22 cellular contexts compared by ENCODE assay signal in the genomic region with DNA sequence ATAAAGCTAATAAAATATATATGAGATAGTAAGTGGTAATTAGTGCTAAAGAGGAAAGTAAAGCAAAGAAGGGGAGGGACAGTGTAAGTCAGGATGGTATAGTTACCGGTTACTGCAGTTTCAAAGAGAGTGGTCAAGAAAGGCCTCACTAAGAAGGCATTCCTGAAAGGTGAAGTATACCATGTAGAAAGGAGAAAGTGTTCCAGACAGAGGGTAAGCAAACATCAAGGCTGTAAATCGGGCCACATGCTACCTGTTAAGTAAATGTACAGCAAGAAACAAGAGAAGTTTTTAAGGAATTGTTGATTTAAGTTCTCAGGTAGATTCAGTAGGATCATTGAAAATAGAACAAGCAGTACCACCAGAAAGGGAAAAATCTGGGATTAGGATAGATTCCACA. TPM values are rescaled to one million over a fixed set of nuclear protein-coding genes. Genes with fewer than 3 reads are reported as not detected.
DNase-seq lines count a peak whose midpoint lies in the region; ATAC-seq and TF ChIP-seq lines count a peak whose summit lies in the region.
"Had no signal": no experiment of that assay in that cellular context is flagged by ENCODE, and none has a peak within 500 bp of the region (broad histone marks: within the 10 kb centered on the region; RNA-seq: fewer than 3 reads in every experiment).

No MANE protein-coding gene starts in this region.

- H3K27ac Mint-ChIP-seq in nephron (peak overlapping the region; percentile 23 to 68 (median 66)), neural progenitor cell (no peak overlapping the region)
- H3K27ac Mint-ChIP-seq: activated naive CD8-positive, alpha-beta T cell treated with anti-CD3 and anti-CD28 coated beads, Interleukin-2, amount 50 U/mL, for 24 hours; CD4-positive, alpha-beta T cell; stimulated activated effector memory CD8-positive, alpha-beta T cell treated with anti-CD3 and anti-CD28 coated beads, Interleukin-12 subunit alpha, Interleukin-12 subunit beta, amount 100 ng/mL, for 72 hours had no signal

- H3K4me3 ChIP-seq in BLaER1 (peak overlapping the region; percentile 12; the same call in 1 of the 2 replicates), hepatocyte (no peak overlapping the region), neural progenitor cell (no peak overlapping the region)
- H3K4me3 ChIP-seq: A549, tibial nerve had no signal

- H2AFZ ChIP-seq in hepatocyte (no peak overlapping the region), neural progenitor cell (replicated peaks) (no peak overlapping the region)

- H3K36me3 Mint-ChIP-seq in nephron (ENCODE audit: low read depth) (peaks cover 43% of the 10 kb centered on the region), neural progenitor cell (peaks cover 41% of the 10 kb centered on the region)

- H3K9me3 ChIP-seq in BLaER1 (peaks cover 33% of the 10 kb centered on the region), hepatocyte (ENCODE audit: low read depth) (no peaks in the 10 kb centered on the region), neural progenitor cell (ENCODE audit: low read depth) (no peaks in the 10 kb centered on the region)
- H3K9me3 ChIP-seq: neutrophil had no signal

- no peak for ATAC-seq in esophagus mucosa
- ATAC-seq: A549; activated naive CD8-positive, alpha-beta T cell treated with anti-CD3 and anti-CD28 coated beads, Interleukin-2, amount 50 U/mL, for 24 hours; Panc1; right cardiac atrium; stimulated activated effector memory CD8-positive, alpha-beta T cell treated with anti-CD3 and anti-CD28 coated beads, Interleukin-12 subunit alpha, Interleukin-12 subunit beta, amount 100 ng/mL, for 72 hours had no signal

- H3K4me1 Mint-ChIP-seq in nephron (peaks cover 29% of the 10 kb centered on the region), neural progenitor cell (peaks cover 3% of the 10 kb centered on the region)

- peak; percentile 41 for DNase-seq in NAMALWA (ENCODE audit: low spot score)
- peak; percentile 51 for DNase-seq in hepatocyte (ENCODE audit: low spot score)
- DNase-seq in neural progenitor cell (ENCODE audit: low spot score): no peak
- no peak for DNase-seq in mesenteric fat pad (ENCODE audit: low spot score)
- DNase-seq in NCI-H2107 treated with DMSO at 0.1 percent for 48 hours (lab: John Stamatoyannopoulos, UW; ENCODE audit: unreplicated experiment): no peak
- DNase-seq: activated CD4-positive, alpha-beta T cell treated with anti-CD3 and anti-CD28 coated beads for 1 hour; activated naive CD8-positive, alpha-beta T cell treated with anti-CD3 and anti-CD28 coated beads, Interleukin-2, amount 50 U/mL, for 24 hours; CD4-positive, alpha-beta T cell; DND-41; KG1; NCI-H1092 treated with DMSO at 0.1 percent for 48 hours; right cardiac atrium; stimulated activated CD4-positive, alpha-beta T cell treated with anti-CD3 and anti-CD28 coated beads, Interleukin-15, amount 100 ng/mL, for 24 hours; T-helper 9 cell had no signal

- H3K9me2 ChIP-seq in hepatocyte (replicated peaks; ENCODE audit: insufficient read depth): no peaks in the 10 kb centered on the region

- H4K20me1 ChIP-seq in BLaER1 (peaks cover 56% of the 10 kb centered on the region), hepatocyte (ENCODE audit: insufficient read depth, poor library complexity, severe bottlenecking) (peaks cover 32% of the 10 kb centered on the region), neural progenitor cell (ENCODE audit: low read depth) (peaks cover 25% of the 10 kb centered on the region)

- H3K27ac ChIP-seq in BLaER1 (peak overlapping the region; percentile 48), hepatocyte (peak overlapping the region; percentile 33), neural progenitor cell (no peak overlapping the region)
- H3K27ac ChIP-seq: A549, neutrophil, tibial nerve had no signal

- no peaks in the 10 kb centered on the region for H3F3A ChIP-seq in neural progenitor cell (ENCODE audit: low read depth)

- no peaks in the 10 kb centered on the region for H3K27me3 ChIP-seq in BLaER1
- no peaks in the 10 kb centered on the region for H3K27me3 ChIP-seq in hepatocyte
- no peaks in the 10 kb centered on the region for H3K27me3 ChIP-seq in neural progenitor cell
- H3K27me3 ChIP-seq: neutrophil, tibial nerve had no signal

- no peaks in the 10 kb centered on the region for H3K27me3 Mint-ChIP-seq in nephron (ENCODE audit: low read depth)
- H3K27me3 Mint-ChIP-seq in neural progenitor cell (ENCODE audit: insufficient read depth, low read depth): no peaks in the 10 kb centered on the region
- H3K27me3 Mint-ChIP-seq: activated naive CD8-positive, alpha-beta T cell treated with anti-CD3 and anti-CD28 coated beads, Interleukin-2, amount 50 U/mL, for 24 hours; CD4-positive, alpha-beta T cell had no signal

- H3K9ac ChIP-seq in BLaER1: no peak overlapping the region
- H3K9ac ChIP-seq in neural progenitor cell: no peak overlapping the region

- H3K36me3 ChIP-seq in BLaER1 (peaks cover 42% of the 10 kb centered on the region), hepatocyte (replicated peaks; ENCODE audit: insufficient read depth, low read depth) (no peaks in the 10 kb centered on the region), neural progenitor cell (peaks cover 21% of the 10 kb centered on the region)
- H3K36me3 ChIP-seq: neutrophil had no signal

- H3K79me2 ChIP-seq in hepatocyte: peaks cover 92% of the 10 kb centered on the region
- H3K79me2 ChIP-seq in neural progenitor cell (ENCODE audit: low read depth): peaks cover 96% of the 10 kb centered on the region

- peak overlapping the region; percentile 75 for H3K4me2 ChIP-seq in BLaER1
- peak overlapping the region; percentile 36 for H3K4me2 ChIP-seq in hepatocyte
- H3K4me2 ChIP-seq in neural progenitor cell: no peak overlapping the region
- H3K4me2 ChIP-seq: A549 had no signal

- H3K4me3 Mint-ChIP-seq in nephron: no peak overlapping the region
- H3K4me3 Mint-ChIP-seq in neural progenitor cell: no peak overlapping the region
- H3K4me3 Mint-ChIP-seq: activated naive CD8-positive, alpha-beta T cell treated with anti-CD3 and anti-CD28 coated beads, Interleukin-2, amount 50 U/mL, for 24 hours; CD4-positive, alpha-beta T cell; stimulated activated effector memory CD8-positive, alpha-beta T cell treated with anti-CD3 and anti-CD28 coated beads, Interleukin-12 subunit alpha, Interleukin-12 subunit beta, amount 100 ng/mL, for 72 hours had no signal

- H3K9me3 Mint-ChIP-seq in nephron: peaks cover 4% of the 10 kb centered on the region
- peaks cover 19% of the 10 kb centered on the region for H3K9me3 Mint-ChIP-seq in neural progenitor cell
- H3K9me3 Mint-ChIP-seq: activated naive CD8-positive, alpha-beta T cell treated with anti-CD3 and anti-CD28 coated beads, Interleukin-2, amount 50 U/mL, for 24 hours; CD4-positive, alpha-beta T cell; stimulated activated effector memory CD8-positive, alpha-beta T cell treated with anti-CD3 and anti-CD28 coated beads, Interleukin-12 subunit alpha, Interleukin-12 subunit beta, amount 100 ng/mL, for 72 hours had no signal

- H3K4me1 ChIP-seq in BLaER1 (peaks cover 62% of the 10 kb centered on the region), hepatocyte (ENCODE audit: insufficient read depth) (no peaks in the 10 kb centered on the region), neural progenitor cell (no peaks in the 10 kb centered on the region)

- WGBS in hepatocyte (ENCODE audit: low lambda C conversion rate, missing lambda C conversion rate): 40% methylated on average over 2 of the region's 2 CpGs

- no peak for TF ChIP-seq CTCF in hepatocyte (IDR thresholded peaks at IDR 0.05; ENCODE audit: poor library complexity)
- TF ChIP-seq CTCF in nephron (IDR thresholded peaks at IDR 0.05; ENCODE audit: unreplicated experiment in 3 of 3): no peak
- TF ChIP-seq CTCF in neural progenitor cell (IDR thresholded peaks at IDR 0.05): no peak

RNA-seq across cellular contexts. Expression of a gene that starts 9.7 kb away (rescaled TPM):
- total RNA-seq in hepatocyte (48.2 and 48.6 TPM in 2 replicates), esophagus mucosa (17.0 TPM), neural progenitor cell (ENCODE audit: low replicate concordance) (79.1 and 110 TPM in 2 replicates), mesenteric fat pad (30.3 TPM)
- 20.5 and 31.5 TPM in 2 replicates for polyA plus RNA-seq in hepatocyte

Comparison
In these comparisons a context has a peak if more than half of its experiments do, and no peak if none do; other contexts are left out.
1. DNase-seq: peak in NAMALWA (single experiment) and hepatocyte (single experiment); none in neural progenitor cell (single experiment), mesenteric fat pad (single experiment) and NCI-H2107 treated with DMSO at 0.1 percent for 48 hours (single experiment).